Comparison of ENCODE assay signal across 17 cellular contexts in the genomic region with DNA sequence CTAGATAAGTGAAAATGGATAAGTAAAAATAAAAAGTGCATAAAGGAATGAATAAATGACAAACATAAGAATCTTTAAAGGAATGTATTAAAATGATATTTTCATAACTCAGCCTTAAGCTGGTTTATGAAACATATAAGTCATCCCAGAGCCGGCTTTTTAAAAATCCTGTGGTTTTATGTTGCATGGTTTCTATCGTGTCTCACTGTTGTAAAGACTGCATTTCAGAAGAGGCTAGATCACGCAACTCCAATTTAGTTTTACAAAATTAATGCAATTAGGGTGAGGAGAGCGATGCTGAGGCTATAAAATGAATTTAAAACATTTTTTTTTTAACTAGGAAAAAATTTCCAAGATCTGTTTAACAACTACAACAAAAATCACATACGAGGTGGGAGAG.
DNase-seq lines count a peak whose midpoint lies in the region; ATAC-seq and TF ChIP-seq lines count a peak whose summit lies in the region.
"Had no signal": no experiment of that assay in that cellular context is flagged by ENCODE, and none has a peak within 500 bp of the region (broad histone marks: within the 10 kb centered on the region; RNA-seq: fewer than 3 reads in every experiment).

No MANE protein-coding gene starts in this region.

- no peaks in the 10 kb centered on the region for H3K4me1 ChIP-seq in IMR-90 (ENCODE audit: control insufficient read depth, insufficient read depth, low read length)

- TF ChIP-seq CTCF in BJ (IDR thresholded peaks at IDR 0.05; ENCODE audit: insufficient read depth, low read depth, low read length) (no peak), IMR-90 (conservative IDR thresholded peaks at IDR 0.05; ENCODE audit: low read depth, low read length) (no peak), chondrocyte (IDR thresholded peaks at IDR 0.05) (no peak)

- POLR2A ChIA-PET in BJ (lab: Charles Lee) (no interaction called here), IMR-90 (lab: Charles Lee; ENCODE audit: unreplicated experiment) (no interaction called here), T-cell (lab: Charles Lee) (no interaction called here)

- peaks cover 18% of the 10 kb centered on the region for H3K4me1 Mint-ChIP-seq in chondrocyte (ENCODE audit: low read depth)
- no peaks in the 10 kb centered on the region for H3K4me1 Mint-ChIP-seq in T-cell
- H3K4me1 Mint-ChIP-seq: CD4-positive, CD25-positive, alpha-beta regulatory T cell had no signal

- no peak overlapping the region for H2BK20ac ChIP-seq in IMR-90 (ENCODE audit: low read depth, low read length)

- H3K4me3 ChIP-seq in BJ (ENCODE audit: low read depth, low read length) (no peak overlapping the region), IMR-90 (ENCODE audit: insufficient read depth, low read depth, low read length) (no peak overlapping the region)

- H3K27ac ChIP-seq in IMR-90 (ENCODE audit: insufficient read depth, low read length) = no peak overlapping the region

- no peak for TF ChIP-seq POLR2A in IMR-90 (IDR thresholded peaks at IDR 0.05; ENCODE audit: low read depth, low read length)

- no peaks in the 10 kb centered on the region for H3K27me3 ChIP-seq in BJ (ENCODE audit: control insufficient read depth, insufficient read depth, low read length)
- H3K27me3 ChIP-seq in IMR-90 (ENCODE audit: control insufficient read depth, insufficient read depth, low read length) = no peaks in the 10 kb centered on the region

- H3K36me3 Mint-ChIP-seq in chondrocyte (ENCODE audit: low read depth) = no peaks in the 10 kb centered on the region
- H3K36me3 Mint-ChIP-seq in T-cell = no peaks in the 10 kb centered on the region
- H3K36me3 Mint-ChIP-seq: CD4-positive, CD25-positive, alpha-beta regulatory T cell had no signal

- H3K27ac Mint-ChIP-seq in chondrocyte (ENCODE audit: unreplicated experiment) (peak overlapping the region; percentile 87), T-cell (no peak overlapping the region)
- H3K27ac Mint-ChIP-seq: CD4-positive, CD25-positive, alpha-beta regulatory T cell had no signal

- H2AK5ac ChIP-seq in IMR-90 (ENCODE audit: low read depth, low read length) = no peak overlapping the region

- dilution Hi-C loops in IMR-90 (cut with HindIII; ENCODE audit: low sequenced_read_pairs, unreplicated experiment) = no loop called here

- no peaks in the 10 kb centered on the region for H3K27me3 Mint-ChIP-seq in chondrocyte (ENCODE audit: low read depth)
- H3K27me3 Mint-ChIP-seq in T-cell = no peaks in the 10 kb centered on the region
- H3K27me3 Mint-ChIP-seq: CD4-positive, CD25-positive, alpha-beta regulatory T cell had no signal

- DNase-seq in BJ (ENCODE audit: low read depth) (peak; percentile 70), IMR-90 (peak; percentile 21), chondrocyte (ENCODE audit: low spot score) (no peak), iris pigment epithelial cell (ENCODE audit: low read depth) (peak; percentile 62), T-cell (no peak), kidney glomerular epithelial cell (lab: John Stamatoyannopoulos, UW) (no peak), GDM1 (lab: John Stamatoyannopoulos, UW) (no peak)
- DNase-seq: AML-193; Calu3; CD4-positive, CD25-positive, alpha-beta regulatory T cell; DMS79; H7; NCI-H1092; NCI-H187; NCI-H446 had no signal

- no peaks in the 10 kb centered on the region for H3K9me3 ChIP-seq in IMR-90 (ENCODE audit: control insufficient read depth, insufficient read depth, low read length)

- in situ Hi-C loops in IMR-90 (cut with MboI; ENCODE audit: low sequenced_read_pairs) = no loop called here

- no peak overlapping the region for H4K91ac ChIP-seq in IMR-90 (ENCODE audit: insufficient read depth, low read depth, low read length)

- no peak overlapping the region for H3K4ac ChIP-seq in IMR-90 (ENCODE audit: low read depth, low read length)

- no peak overlapping the region for H2BK120ac ChIP-seq in IMR-90 (ENCODE audit: low read depth, low read length)

- CTCF ChIA-PET in BJ (lab: Yijun Ruan, JAX) = interaction anchor here (0.6 kb wide), 1 partner anchor 792 kb away, joined by 3 read pairs; no protein-coding TSS in a partner anchor
- CTCF ChIA-PET in IMR-90 (lab: Yijun Ruan, JAX) = no interaction called here
- CTCF ChIA-PET in T-cell (lab: Charles Lee) = no interaction called here

- no peak overlapping the region for H3K18ac ChIP-seq in IMR-90 (ENCODE audit: low read depth, low read length)

- H3K36me3 ChIP-seq in BJ (ENCODE audit: control insufficient read depth, insufficient read depth, low read length) = no peaks in the 10 kb centered on the region
- no peaks in the 10 kb centered on the region for H3K36me3 ChIP-seq in IMR-90 (ENCODE audit: control insufficient read depth, insufficient read depth, low read length)

- no peak overlapping the region for H3K4me2 ChIP-seq in IMR-90 (ENCODE audit: low read depth, low read length)

- BruUV-seq in IMR-90 (replicated peaks; lab: Mats Ljungman, UMichigan) = no TSS peak

- H2BK5ac ChIP-seq in IMR-90 (ENCODE audit: low read depth, low read length, poor library complexity, severe bottlenecking) = no peak overlapping the region

- no peak overlapping the region for H4K5ac ChIP-seq in IMR-90 (ENCODE audit: low read depth, low read length)

- no peak for ATAC-seq in IMR-90 (ENCODE audit: low read depth)
- ATAC-seq in T-cell (replicated peaks in 1 of 4) = no peak
- no peak for ATAC-seq in GM19455 (IDR thresholded peaks at IDR 0.05; ENCODE audit: unreplicated experiment)
- ATAC-seq: Right ventricle myocardium inferior had no signal

- H4K8ac ChIP-seq in IMR-90 (ENCODE audit: low read depth in 2 of 2, low read length in 2 of 2) = no peak overlapping the region

- no peaks in the 10 kb centered on the region for H4K20me1 ChIP-seq in IMR-90 (ENCODE audit: insufficient read depth, low read length)

- intact Hi-C loops in IMR-90 (cut with micrococcal nuclease) = no loop called here

- no peak overlapping the region for H2AFZ ChIP-seq in IMR-90 (replicated peaks; ENCODE audit: low read length, poor library complexity)

- WGBS in IMR-90 (ENCODE audit: extremely low coverage in 2 of 2, insufficient read length in 1 of 2), 2 experiments = no CpG with 5 or more reads among the region's 5 CpGs

- no peak overlapping the region for H3K23ac ChIP-seq in IMR-90 (ENCODE audit: low read depth, low read length)

- H3K56ac ChIP-seq in IMR-90 (ENCODE audit: extremely low read depth, insufficient read depth, low read length) = no peak overlapping the region

- H2AK9ac ChIP-seq in IMR-90 (replicated peaks; ENCODE audit: low read depth, low read length, poor library complexity) = no peak overlapping the region

- no peak overlapping the region for H2BK15ac ChIP-seq in IMR-90 (ENCODE audit: low read depth, low read length)

- H3K9me1 ChIP-seq in IMR-90 (ENCODE audit: insufficient read depth, low read length) = no peaks in the 10 kb centered on the region

- TF ChIP-seq RAD21 in IMR-90 (IDR thresholded peaks at IDR 0.05; ENCODE audit: low read length) = no peak

- H3K4me3 Mint-ChIP-seq in chondrocyte (ENCODE audit: unreplicated experiment) (peak overlapping the region; percentile 11), T-cell (no peak overlapping the region)
- H3K4me3 Mint-ChIP-seq: CD4-positive, CD25-positive, alpha-beta regulatory T cell had no signal

- H3K9ac ChIP-seq in IMR-90 (ENCODE audit: low read depth, low read length) = no peak overlapping the region

- peaks cover 11% of the 10 kb centered on the region for H3K9me3 Mint-ChIP-seq in chondrocyte (ENCODE audit: low read depth)
- peaks cover 0 to 23% (median 7%) of the 10 kb centered on the region in 3 donors for H3K9me3 Mint-ChIP-seq in T-cell

- no peaks in the 10 kb centered on the region for H3K79me1 ChIP-seq in IMR-90 (ENCODE audit: low read depth in 1 of 2, low read length in 2 of 2)

- no peak overlapping the region for H3K14ac ChIP-seq in IMR-90 (replicated peaks; ENCODE audit: low read depth, low read length)

TF ChIP-seq in IMR-90, 13 proteins besides CTCF, POLR2A, EP300 and RAD21:
- TF ChIP-seq CHD1 (IDR thresholded peaks at IDR 0.05; ENCODE audit: low read depth, low read length) (no peak), BHLHE40 (IDR thresholded peaks at IDR 0.05; ENCODE audit: low read depth, low read length) (no peak), MAZ (IDR thresholded peaks at IDR 0.05; ENCODE audit: borderline replicate concordance, low read depth, low read length) (no peak), CEBPB (IDR thresholded peaks at IDR 0.05; ENCODE audit: low read depth, low read length) (no peak), MXI1 (IDR thresholded peaks at IDR 0.05; ENCODE audit: borderline replicate concordance, low read depth, low read length) (no peak), FOS (IDR thresholded peaks at IDR 0.05; ENCODE audit: low read depth, low read length) (no peak), SMC3 (IDR thresholded peaks at IDR 0.05; ENCODE audit: low read depth, low read length) (no peak), NFE2L2 (IDR thresholded peaks at IDR 0.05; ENCODE audit: low read depth, low read length) (no peak), RCOR1 (IDR thresholded peaks at IDR 0.05; ENCODE audit: insufficient replicate concordance, low read length) (no peak), MAFK (IDR thresholded peaks at IDR 0.05; ENCODE audit: low read depth, low read length) (no peak), RFX5 (IDR thresholded peaks at IDR 0.05; ENCODE audit: low read depth, low read length) (no peak)
- TF ChIP-seq, protein P1, sequence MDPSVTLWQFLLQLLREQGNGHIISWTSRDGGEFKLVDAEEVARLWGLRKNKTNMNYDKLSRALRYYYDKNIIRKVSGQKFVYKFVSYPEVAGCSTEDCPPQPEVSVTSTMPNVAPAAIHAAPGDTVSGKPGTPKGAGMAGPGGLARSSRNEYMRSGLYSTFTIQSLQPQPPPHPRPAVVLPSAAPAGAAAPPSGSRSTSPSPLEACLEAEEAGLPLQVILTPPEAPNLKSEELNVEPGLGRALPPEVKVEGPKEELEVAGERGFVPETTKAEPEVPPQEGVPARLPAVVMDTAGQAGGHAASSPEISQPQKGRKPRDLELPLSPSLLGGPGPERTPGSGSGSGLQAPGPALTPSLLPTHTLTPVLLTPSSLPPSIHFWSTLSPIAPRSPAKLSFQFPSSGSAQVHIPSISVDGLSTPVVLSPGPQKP (IDR thresholded peaks at IDR 0.05; ENCODE audit: borderline replicate concordance, low read depth, low read length) = no peak
- TF ChIP-seq, protein P2, sequence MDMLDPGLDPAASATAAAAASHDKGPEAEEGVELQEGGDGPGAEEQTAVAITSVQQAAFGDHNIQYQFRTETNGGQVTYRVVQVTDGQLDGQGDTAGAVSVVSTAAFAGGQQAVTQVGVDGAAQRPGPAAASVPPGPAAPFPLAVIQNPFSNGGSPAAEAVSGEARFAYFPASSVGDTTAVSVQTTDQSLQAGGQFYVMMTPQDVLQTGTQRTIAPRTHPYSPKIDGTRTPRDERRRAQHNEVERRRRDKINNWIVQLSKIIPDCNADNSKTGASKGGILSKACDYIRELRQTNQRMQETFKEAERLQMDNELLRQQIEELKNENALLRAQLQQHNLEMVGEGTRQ (IDR thresholded peaks at IDR 0.05; ENCODE audit: low read depth, low read length) = no peak

Comparison
In these comparisons a context has a peak if more than half of its experiments do, and no peak if none do; other contexts are left out.
1. DNase-seq: peak in BJ (single experiment), IMR-90 (single experiment) and iris pigment epithelial cell (single experiment); none in chondrocyte (single experiment), T-cell (0 of 34), kidney glomerular epithelial cell (single experiment) and GDM1 (single experiment).